In genomic region chr7:142130282-142130681, GRCh38 we compare ENCODE assay signal across 14 cellular contexts. TPM values are rescaled to one million over a fixed set of nuclear protein-coding genes. Genes with fewer than 3 reads are reported as not detected.
A peak's percentile ranks its signal among the peaks of the same experiment; 100 is the strongest.
DNase-seq lines count a peak whose midpoint lies in the region; ATAC-seq and TF ChIP-seq lines count a peak whose summit lies in the region.
"Had no signal": no experiment of that assay in that cellular context is flagged by ENCODE, and none has a peak within 500 bp of the region (broad histone marks: within the 10 kb centered on the region; RNA-seq: fewer than 3 reads in every experiment).

No MANE protein-coding gene starts in this region.

- H4K20me1 ChIP-seq in PC-3 (ENCODE audit: low read length): no peaks in the 10 kb centered on the region

- H3K27me3 ChIP-seq in PC-3 (ENCODE audit: low read length) (no peaks in the 10 kb centered on the region), endodermal cell (ENCODE audit: control insufficient read depth, insufficient read depth, low read length, poor library complexity, severe bottlenecking) (no peaks in the 10 kb centered on the region)

- H3K4me2 ChIP-seq in PC-3 (ENCODE audit: low read length): no peak overlapping the region

- no peak overlapping the region for H2AFZ ChIP-seq in PC-3 (ENCODE audit: low read length)

- no peak overlapping the region for H3K4me3 Mint-ChIP-seq in endodermal cell
- H3K4me3 Mint-ChIP-seq: CD8-positive, alpha-beta T cell; H9; IgD-negative memory B cell had no signal

- CTCF ChIA-PET in PC-3 (lab: Charles Lee): no interaction called here

- H3K9me3 ChIP-seq in PC-3 (ENCODE audit: low read length) (no peaks in the 10 kb centered on the region), endodermal cell (ENCODE audit: control insufficient read depth, low read length) (no peaks in the 10 kb centered on the region)

- H3K9ac ChIP-seq in PC-3 (ENCODE audit: low read length): no peak overlapping the region
- H3K9ac ChIP-seq in endodermal cell (ENCODE audit: extremely low read depth, low read length, poor library complexity, severe bottlenecking): no peak overlapping the region

- H3K27ac ChIP-seq in PC-3 (ENCODE audit: low read length) (no peak overlapping the region), endodermal cell (ENCODE audit: low read depth, low read length) (no peak overlapping the region)

- no peak overlapping the region for H3K4me3 ChIP-seq in PC-3 (ENCODE audit: low read length)
- H3K4me3 ChIP-seq in endodermal cell (ENCODE audit: low read length): no peak overlapping the region

- intact Hi-C loops in PC-3 (cut with micrococcal nuclease): no loop called here

- no peaks in the 10 kb centered on the region for H3K9me2 ChIP-seq in PC-3 (replicated peaks; ENCODE audit: low read length)

- H3K4me1 Mint-ChIP-seq in endodermal cell: peaks cover 8% of the 10 kb centered on the region

- H3K27ac Mint-ChIP-seq in endodermal cell: no peak overlapping the region
- H3K27ac Mint-ChIP-seq: CD8-positive, alpha-beta T cell; H9; IgD-negative memory B cell had no signal

- no TSS peak for BruUV-seq in PC-3 (replicated peaks; lab: Mats Ljungman, UMichigan)

- H3K36me3 ChIP-seq in PC-3 (ENCODE audit: low read depth, low read length): no peaks in the 10 kb centered on the region
- no peaks in the 10 kb centered on the region for H3K36me3 ChIP-seq in endodermal cell (ENCODE audit: control insufficient read depth, insufficient read depth, low read length)

- DNase-seq in Caki2 (ENCODE audit: low read depth) (peak; percentile 85), PC-3 (peak; percentile 19), glomerular visceral epithelial cell (ENCODE audit: extremely low spot score) (peak; percentile 50), renal cortical epithelial cell (ENCODE audit: low read depth) (peak; percentile 80), endodermal cell (no peak), dermis blood vessel endothelial cell (no peak)
- DNase-seq: CD8-positive, alpha-beta T cell; H9; NCI-H1436 treated with DMSO at 0.1 percent for 48 hours; NCI-H2081; NCI-H226 had no signal

- POLR2A ChIA-PET in PC-3 (lab: Charles Lee; ENCODE audit: unreplicated experiment): no interaction called here

- H3F3A ChIP-seq in PC-3 (ENCODE audit: low read length, unreplicated experiment): no peaks in the 10 kb centered on the region

- WGBS in endodermal cell (ENCODE audit: insufficient coverage in 1 of 2, insufficient read length in 1 of 2), 2 experiments: 67 to 71% methylated on average over 1 to 2 of the region's 2 CpGs

- no peaks in the 10 kb centered on the region for H3K36me3 Mint-ChIP-seq in endodermal cell (ENCODE audit: low read depth)
- H3K36me3 Mint-ChIP-seq: CD8-positive, alpha-beta T cell; IgD-negative memory B cell had no signal

- H3K9me3 Mint-ChIP-seq in endodermal cell: no peaks in the 10 kb centered on the region
- H3K9me3 Mint-ChIP-seq: CD8-positive, alpha-beta T cell; H9 had no signal

- H3K4me1 ChIP-seq in PC-3 (ENCODE audit: insufficient read depth, low read length) (no peaks in the 10 kb centered on the region), endodermal cell (ENCODE audit: control insufficient read depth, insufficient read depth, low read length) (no peaks in the 10 kb centered on the region)

- TF ChIP-seq CTCF in PC-3 (conservative IDR thresholded peaks at IDR 0.05; ENCODE audit: low read depth, low read length) (no peak), endodermal cell (conservative IDR thresholded peaks at IDR 0.05) (no peak)

- in situ Hi-C loops in Caki2 (cut with HindIII; ENCODE audit: low pct_unique_long_range_greater_than_20kb, low sequenced_read_pairs): no loop called here

- ATAC-seq in PC-3 (no peak), HG03439 (IDR thresholded peaks at IDR 0.05; ENCODE audit: unreplicated experiment) (no peak)
- ATAC-seq: CD8-positive, alpha-beta T cell had no signal

- no peaks in the 10 kb centered on the region for H3K79me2 ChIP-seq in PC-3 (ENCODE audit: low read length)

- H3K27me3 Mint-ChIP-seq in endodermal cell (ENCODE audit: insufficient read depth): no peaks in the 10 kb centered on the region

RNA-seq across cellular contexts. Expression of gene MGAM2, which starts 18.8 kb away (rescaled TPM):
- not detected in 2 replicates for total RNA-seq in Caki2 (2014; rRNA removed; shearing (Covaris generic); ENCODE audit: low replicate concordance)
- not detected in 2 replicates for total RNA-seq in PC-3 (2014; rRNA removed)
- total RNA-seq in renal cortical epithelial cell: not detected in 2 replicates
- under 1 TPM; 0.15 to 0.40 TPM for total RNA-seq in endodermal cell
- not detected for polyA plus RNA-seq in endodermal cell (2013, experiment 1 of 2)
- 0.04 TPM for polyA plus RNA-seq in endodermal cell (2013, experiment 2 of 2)
- total RNA-seq in dermis blood vessel endothelial cell: not detected in 2 replicates
- total RNA-seq: CD8-positive, alpha-beta T cell; H9 had no signal
- polyA plus RNA-seq: BJ, IgD-negative memory B cell had no signal

Comparison
In these comparisons a context has a peak if more than half of its experiments do, and no peak if none do; other contexts are left out.
1. DNase-seq: peak in Caki2 (single experiment), PC-3 (single experiment), glomerular visceral epithelial cell (single experiment) and renal cortical epithelial cell (single experiment); none in endodermal cell (single experiment) and dermis blood vessel endothelial cell (single experiment).